In genomic region chr10:71900441-71901180, GRCh38 we compare ENCODE assay signal across 34 cellular contexts.
"Had no signal": no experiment of that assay in that cellular context is flagged by ENCODE, and none has a peak within 500 bp of the region (broad histone marks: within the 10 kb centered on the region; RNA-seq: fewer than 3 reads in every experiment).

No MANE protein-coding gene starts in this region.

- H3K36me3 Mint-ChIP-seq: activated CD4-positive, alpha-beta memory T cell treated with anti-CD3 and anti-CD28 coated beads for 36 hours; activated CD8-positive, alpha-beta memory T cell treated with anti-CD3 and anti-CD28 coated beads, Interleukin-2, amount 10 ng/mL, durations not matched to agents 7 days and 5 days; activated naive CD4-positive, alpha-beta T cell treated with anti-CD3 and anti-CD28 coated beads, Interleukin-2, amount 10 ng/mL, durations not matched to agents 7 days and 5 days; activated naive CD4-positive, alpha-beta T cell treated with anti-CD3 and anti-CD28 coated beads, Interleukin-2, amount 50 U/mL, for 72 hours had no signal

- H3K4me1 ChIP-seq: ascending aorta, breast epithelium, gastrocnemius medialis had no signal

- H3K4me3 Mint-ChIP-seq: activated B cell treated with CpG ODN at 0.5 μM for 24 hours; activated CD4-positive, alpha-beta memory T cell treated with anti-CD3 and anti-CD28 coated beads for 36 hours; activated CD4-positive, alpha-beta T cell treated with anti-CD3 and anti-CD28 coated beads for 36 hours; activated CD4-positive, alpha-beta T cell treated with anti-CD3 and anti-CD28 coated beads, Interleukin-2, amount 10 ng/mL, durations not matched to agents 24 days and 14 days; activated CD8-positive, alpha-beta memory T cell treated with anti-CD3 and anti-CD28 coated beads, Interleukin-2, amount 10 ng/mL, durations not matched to agents 7 days and 5 days; activated CD8-positive, alpha-beta T cell treated with anti-CD3 and anti-CD28 coated beads, Interleukin-2, amount 10 ng/mL, durations not matched to agents 7 days and 5 days; activated naive CD4-positive, alpha-beta T cell treated with anti-CD3 and anti-CD28 coated beads, Interleukin-2, amount 10 ng/mL, durations not matched to agents 7 days and 5 days; activated naive CD8-positive, alpha-beta T cell treated with anti-CD3 and anti-CD28 coated beads, Interleukin-2, amount 10 ng/mL, durations not matched to agents 7 days and 5 days; activated T-helper 1 cell treated with anti-CD3 and anti-CD28 coated beads, Interleukin-12 subunit alpha, Interleukin-12 subunit beta, Interleukin-2, Interleukin-4 antibody, amounts not matched to agents 30 ng/mL and 10 ng/mL and 1 ng/mL, durations not matched to agents 14 hours and 24 hours and 36 hours; brain; central memory CD8-positive, alpha-beta T cell; dendritic cell treated with granulocyte-macrophage colony-stimulating factor and Interleukin-4, amounts not matched to agents 40 ng/mL and 50 ng/mL, for 4 days; endodermal cell; T-helper 17 cell; T-helper 2 cell treated with Interferon-gamma antibody and Interleukin-4, amounts not matched to agents 5 μg/mL and 100 μg/mL, for 36 hours had no signal

- H3K4me1 Mint-ChIP-seq: activated CD4-positive, alpha-beta T cell treated with anti-CD3 and anti-CD28 coated beads for 36 hours; activated CD8-positive, alpha-beta memory T cell treated with anti-CD3 and anti-CD28 coated beads, Interleukin-2, amount 10 ng/mL, durations not matched to agents 7 days and 5 days; activated naive CD8-positive, alpha-beta T cell treated with anti-CD3 and anti-CD28 coated beads, Interleukin-2, amount 10 ng/mL, durations not matched to agents 7 days and 5 days; central memory CD8-positive, alpha-beta T cell had no signal

- H3K4me3 ChIP-seq: ascending aorta, breast epithelium, coronary artery, dorsolateral prefrontal cortex, esophagus muscularis mucosa, gastrocnemius medialis had no signal

- H3K9me3 Mint-ChIP-seq: activated B cell treated with CpG ODN at 0.5 μM for 24 hours; activated CD4-positive, alpha-beta memory T cell treated with anti-CD3 and anti-CD28 coated beads for 36 hours; activated CD4-positive, alpha-beta T cell treated with anti-CD3 and anti-CD28 coated beads, Interleukin-2, amount 10 ng/mL, durations not matched to agents 24 days and 14 days; activated naive CD4-positive, alpha-beta T cell treated with anti-CD3 and anti-CD28 coated beads, Interleukin-2, amount 50 U/mL, for 72 hours; activated naive CD8-positive, alpha-beta T cell treated with anti-CD3 and anti-CD28 coated beads, Interleukin-2, amount 10 ng/mL, durations not matched to agents 7 days and 5 days; activated T-helper 1 cell treated with anti-CD3 and anti-CD28 coated beads, Interleukin-12 subunit alpha, Interleukin-12 subunit beta, Interleukin-2, Interleukin-4 antibody, amounts not matched to agents 30 ng/mL and 10 ng/mL and 1 ng/mL, durations not matched to agents 14 hours and 24 hours and 36 hours; central memory CD8-positive, alpha-beta T cell; dendritic cell treated with granulocyte-macrophage colony-stimulating factor and Interleukin-4, amounts not matched to agents 40 ng/mL and 50 ng/mL, for 4 days; T-helper 2 cell treated with Interferon-gamma antibody and Interleukin-4, amounts not matched to agents 5 μg/mL and 100 μg/mL, for 36 hours had no signal

- ATAC-seq: activated CD4-positive, alpha-beta T cell treated with anti-CD3 and anti-CD28 coated beads for 36 hours; activated CD8-positive, alpha-beta memory T cell treated with anti-CD3 and anti-CD28 coated beads, Interleukin-2, amount 10 ng/mL, durations not matched to agents 7 days and 5 days; activated CD8-positive, alpha-beta T cell treated with anti-CD3 and anti-CD28 coated beads, Interleukin-2, amount 10 ng/mL, durations not matched to agents 7 days and 5 days; activated naive CD4-positive, alpha-beta T cell treated with anti-CD3 and anti-CD28 coated beads, Interleukin-2, amount 50 U/mL, for 72 hours; foreskin keratinocyte; gastrocnemius medialis; T-helper 17 cell had no signal

- H3K27me3 Mint-ChIP-seq: activated B cell treated with CpG ODN at 0.5 μM for 24 hours; activated CD4-positive, alpha-beta memory T cell treated with anti-CD3 and anti-CD28 coated beads for 36 hours; activated CD4-positive, alpha-beta T cell treated with anti-CD3 and anti-CD28 coated beads for 36 hours; activated CD4-positive, alpha-beta T cell treated with anti-CD3 and anti-CD28 coated beads, Interleukin-2, amount 10 ng/mL, durations not matched to agents 24 days and 14 days; brain; central memory CD8-positive, alpha-beta T cell had no signal

- H3K27ac ChIP-seq: ascending aorta, breast epithelium, coronary artery, dorsolateral prefrontal cortex, esophagus muscularis mucosa, foreskin keratinocyte, gastrocnemius medialis, WERI-Rb-1 had no signal

- H3K27me3 ChIP-seq: ascending aorta, breast epithelium, dorsolateral prefrontal cortex, esophagus muscularis mucosa, foreskin keratinocyte, gastrocnemius medialis had no signal

- H3K27ac Mint-ChIP-seq: activated B cell treated with CpG ODN at 0.5 μM for 24 hours; activated CD4-positive, alpha-beta memory T cell treated with anti-CD3 and anti-CD28 coated beads for 36 hours; activated CD4-positive, alpha-beta T cell treated with anti-CD3 and anti-CD28 coated beads for 36 hours; activated CD4-positive, alpha-beta T cell treated with anti-CD3 and anti-CD28 coated beads, Interleukin-2, amount 10 ng/mL, durations not matched to agents 24 days and 14 days; activated CD8-positive, alpha-beta memory T cell treated with anti-CD3 and anti-CD28 coated beads, Interleukin-2, amount 10 ng/mL, durations not matched to agents 7 days and 5 days; activated CD8-positive, alpha-beta T cell treated with anti-CD3 and anti-CD28 coated beads, Interleukin-2, amount 10 ng/mL, durations not matched to agents 7 days and 5 days; activated naive CD4-positive, alpha-beta T cell treated with anti-CD3 and anti-CD28 coated beads, Interleukin-2, amount 10 ng/mL, durations not matched to agents 7 days and 5 days; activated naive CD4-positive, alpha-beta T cell treated with anti-CD3 and anti-CD28 coated beads, Interleukin-2, amount 50 U/mL, for 72 hours; activated naive CD8-positive, alpha-beta T cell treated with anti-CD3 and anti-CD28 coated beads, Interleukin-2, amount 10 ng/mL, durations not matched to agents 7 days and 5 days; activated T-helper 1 cell treated with anti-CD3 and anti-CD28 coated beads, Interleukin-12 subunit alpha, Interleukin-12 subunit beta, Interleukin-2, Interleukin-4 antibody, amounts not matched to agents 30 ng/mL and 10 ng/mL and 1 ng/mL, durations not matched to agents 14 hours and 24 hours and 36 hours; endodermal cell; T-helper 17 cell; T-helper 2 cell treated with Interferon-gamma antibody and Interleukin-4, amounts not matched to agents 5 μg/mL and 100 μg/mL, for 36 hours had no signal

- H3K36me3 ChIP-seq: ascending aorta, breast epithelium, esophagus muscularis mucosa, gastrocnemius medialis, WERI-Rb-1 had no signal

- DNase-seq: activated B cell treated with CpG ODN at 0.5 μM for 24 hours; activated CD4-positive, alpha-beta memory T cell treated with anti-CD3 and anti-CD28 coated beads for 36 hours; activated CD4-positive, alpha-beta T cell treated with anti-CD3 and anti-CD28 coated beads for 36 hours; activated CD4-positive, alpha-beta T cell treated with anti-CD3 and anti-CD28 coated beads, Interleukin-2, amount 10 ng/mL, durations not matched to agents 24 days and 14 days; activated CD4-positive, CD25-positive, alpha-beta regulatory T cell treated with anti-CD3 and anti-CD28 coated beads, Interleukin-2, amount 50 U/mL, for 72 hours; activated CD8-positive, alpha-beta memory T cell treated with anti-CD3 and anti-CD28 coated beads, Interleukin-2, amount 10 ng/mL, durations not matched to agents 7 days and 5 days; activated CD8-positive, alpha-beta memory T cell treated with anti-CD3 and anti-CD28 coated beads, Interleukin-2, amount 50 U/mL, for 4 hours; activated CD8-positive, alpha-beta T cell treated with anti-CD3 and anti-CD28 coated beads, Interleukin-2, amount 10 ng/mL, durations not matched to agents 7 days and 5 days; activated gamma-delta T cell; activated naive CD4-positive, alpha-beta T cell; activated naive CD4-positive, alpha-beta T cell treated with anti-CD3 and anti-CD28 coated beads, Interleukin-2, amount 10 ng/mL, durations not matched to agents 7 days and 5 days; activated naive CD8-positive, alpha-beta T cell treated with anti-CD3 and anti-CD28 coated beads, Interleukin-2, amount 10 ng/mL, durations not matched to agents 7 days and 5 days; activated T-cell treated with anti-CD3 and anti-CD28 coated beads, Interleukin-2, amount 50 U/mL, for 1 hour; activated T-cell treated with anti-CD3 and anti-CD28 coated beads, Interleukin-2, amount 50 U/mL, for 48 hours; dorsolateral prefrontal cortex; effector memory CD4-positive, alpha-beta T cell; endodermal cell; foreskin keratinocyte; gastrocnemius medialis; glutamatergic neuron; T-helper 1 cell; T-helper 17 cell; T1000; WERI-Rb-1 had no signal

- H3K9me3 ChIP-seq: ascending aorta, esophagus muscularis mucosa, gastrocnemius medialis had no signal
